1 cellular context compared by ENCODE assay signal in the genomic region with DNA sequence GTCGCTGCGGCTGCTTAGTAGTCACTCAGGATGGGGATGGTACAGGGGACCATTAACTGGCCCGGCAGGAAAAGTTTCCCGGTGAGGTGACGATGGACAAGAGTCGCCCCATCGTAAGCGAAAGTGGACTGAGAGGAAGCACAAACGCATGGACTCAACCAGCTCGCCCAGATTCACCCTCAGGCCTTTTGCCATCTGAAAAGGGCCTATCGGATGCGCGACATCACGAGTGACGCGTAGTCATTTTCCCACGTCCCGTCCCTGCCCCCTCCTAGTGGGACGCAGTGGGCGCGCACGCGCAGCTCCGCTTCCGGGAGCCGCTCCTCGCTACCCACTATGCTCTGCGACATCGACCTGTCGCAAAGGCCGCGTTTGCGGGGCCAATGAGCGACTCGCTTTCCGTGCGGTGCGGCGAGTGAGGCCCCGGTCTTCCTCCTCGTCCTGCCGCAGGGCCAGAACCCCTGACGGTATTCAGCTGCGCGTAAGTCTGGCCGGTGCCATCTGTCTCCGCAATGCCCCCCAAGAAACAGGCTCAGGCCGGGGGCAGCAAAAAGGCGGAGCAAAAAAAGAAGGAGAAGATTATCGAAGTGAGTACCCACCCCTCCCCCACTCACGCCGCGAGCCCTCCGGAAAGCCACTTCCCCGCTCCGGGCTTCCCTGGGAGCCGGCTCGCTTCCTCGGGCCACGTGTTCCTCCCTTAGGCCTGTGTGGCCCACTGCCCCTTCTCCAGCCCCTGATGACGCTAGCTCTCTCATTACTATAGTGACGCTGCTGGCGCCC.
TF ChIP-seq lines count a peak whose summit lies in the region.

Gene ZC3H15, plus strand, starts transcription at position 390 of the 780 bp plus-strand sequence. Its CDS starts 123 bp downstream, at position 513.

TF ChIP-seq in K562, 482 proteins besides CTCF, POLR2A, EP300 and RAD21 (continued from another document):
- no peak for TF ChIP-seq ZNF274 (IDR thresholded peaks at IDR 0.05; ENCODE audit: borderline replicate concordance, low read depth, low read length)
- TF ChIP-seq RHOXF2B (CRISPR knock-in tag; conservative IDR thresholded peaks at IDR 0.05) = no peak; the same call in 1 of the 2 replicates
- TF ChIP-seq MYNN (IDR thresholded peaks at IDR 0.05) = no peak
- TF ChIP-seq MYNN (CRISPR knock-in tag; IDR thresholded peaks at IDR 0.05) = no peak
- TF ChIP-seq ZNF717 (CRISPR knock-in tag; IDR thresholded peaks at IDR 0.05) = no peak
- TF ChIP-seq PTBP1 (IDR thresholded peaks at IDR 0.05; ENCODE audit: low read depth, low read length) = no peak
- TF ChIP-seq MTA1 (IDR thresholded peaks at IDR 0.05; ENCODE audit: borderline replicate concordance) = 0 out of 2 replicates have a peak, but pooled peaks have one; percentile 35
- TF ChIP-seq CEBPG (CRISPR knock-in tag; IDR thresholded peaks at IDR 0.05) = no peak
- TF ChIP-seq CEBPG (tag; conservative IDR thresholded peaks at IDR 0.05 in 1 of 2, IDR thresholded peaks at IDR 0.05 in 1 of 2) = no peak
- TF ChIP-seq TFAM (CRISPR knock-in tag; conservative IDR thresholded peaks at IDR 0.05) = no peak
- no peak for TF ChIP-seq TAL1 (IDR thresholded peaks at IDR 0.05)
- no peak for TF ChIP-seq ZNF699 (CRISPR knock-in tag; IDR thresholded peaks at IDR 0.05; ENCODE audit: insufficient replicate concordance)
- TF ChIP-seq ADNP (tag; IDR thresholded peaks at IDR 0.05) = no peak
- TF ChIP-seq BACH1 (tag; IDR thresholded peaks at IDR 0.05) = no peak
- no peak for TF ChIP-seq GABPB2 (CRISPR knock-in tag; conservative IDR thresholded peaks at IDR 0.05)
- no peak for TF ChIP-seq ZNF140 (CRISPR knock-in tag; IDR thresholded peaks at IDR 0.05)
- TF ChIP-seq, protein P1, sequence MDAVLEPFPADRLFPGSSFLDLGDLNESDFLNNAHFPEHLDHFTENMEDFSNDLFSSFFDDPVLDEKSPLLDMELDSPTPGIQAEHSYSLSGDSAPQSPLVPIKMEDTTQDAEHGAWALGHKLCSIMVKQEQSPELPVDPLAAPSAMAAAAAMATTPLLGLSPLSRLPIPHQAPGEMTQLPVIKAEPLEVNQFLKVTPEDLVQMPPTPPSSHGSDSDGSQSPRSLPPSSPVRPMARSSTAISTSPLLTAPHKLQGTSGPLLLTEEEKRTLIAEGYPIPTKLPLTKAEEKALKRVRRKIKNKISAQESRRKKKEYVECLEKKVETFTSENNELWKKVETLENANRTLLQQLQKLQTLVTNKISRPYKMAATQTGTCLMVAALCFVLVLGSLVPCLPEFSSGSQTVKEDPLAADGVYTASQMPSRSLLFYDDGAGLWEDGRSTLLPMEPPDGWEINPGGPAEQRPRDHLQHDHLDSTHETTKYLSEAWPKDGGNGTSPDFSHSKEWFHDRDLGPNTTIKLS (IDR thresholded peaks at IDR 0.05; ENCODE audit: borderline replicate concordance, low read depth) = peak; percentile 84
TF ChIP-seq in K562: peak in this region for 181.
